ENCODE assay signal across 11 cellular contexts in genomic region chr12:49647827-49648721, GRCh38. TPM values are rescaled to one million over a fixed set of nuclear protein-coding genes. Genes with fewer than 3 reads are reported as not detected.
DNase-seq lines count a peak whose midpoint lies in the region; ATAC-seq and TF ChIP-seq lines count a peak whose summit lies in the region.
"Had no signal": no experiment of that assay in that cellular context is flagged by ENCODE, and none has a peak within 500 bp of the region (broad histone marks: within the 10 kb centered on the region; RNA-seq: fewer than 3 reads in every experiment).

No MANE protein-coding gene starts in this region.

- DNase-seq in activated naive CD4-positive, alpha-beta T cell treated with anti-CD3 and anti-CD28 coated beads, Interleukin-2, amount 10 ng/mL, durations not matched to agents 7 days and 5 days, result no peak
- no peak for DNase-seq in activated naive CD4-positive, alpha-beta T cell treated with anti-CD3 and anti-CD28 coated beads, Interleukin-2, amount 50 U/mL, for 16 hours
- DNase-seq in activated naive CD8-positive, alpha-beta T cell treated with anti-CD3 and anti-CD28 coated beads, Interleukin-2, amount 10 ng/mL, durations not matched to agents 7 days and 5 days, result no peak
- DNase-seq in thyroid gland, result no peak
- DNase-seq in HPDE6-E6E7 (ENCODE audit: extremely low spot score), result no peak
- DNase-seq in SW 1271 (lab: John Stamatoyannopoulos, UW), result no peak
- DNase-seq: activated T-cell treated with anti-CD3 and anti-CD28 coated beads, Interleukin-2, amount 50 U/mL, for 4 hours; NCI-H146 had no signal

- CTCF ChIA-PET in activated naive CD4-positive, alpha-beta T cell treated with anti-CD3 and anti-CD28 coated beads, Interleukin-2, amount 10 ng/mL, durations not matched to agents 7 days and 5 days (lab: Charles Lee), result interaction anchor here (0.6 to 17.4 kb wide), 7 partner anchors 11 to 191 kb away, joined by 3 to 370 read pairs (median 3); partner anchors contain the start of genes FMNL3 and TMBIM6

- H3K27me3 Mint-ChIP-seq in activated naive CD4-positive, alpha-beta T cell treated with anti-CD3 and anti-CD28 coated beads, Interleukin-2, amount 10 ng/mL, durations not matched to agents 7 days and 5 days, result no peaks in the 10 kb centered on the region
- no peaks in the 10 kb centered on the region for H3K27me3 Mint-ChIP-seq in activated naive CD8-positive, alpha-beta T cell treated with anti-CD3 and anti-CD28 coated beads, Interleukin-2, amount 10 ng/mL, durations not matched to agents 7 days and 5 days

- peak; percentile 19 for ATAC-seq in activated naive CD8-positive, alpha-beta T cell treated with anti-CD3 and anti-CD28 coated beads, Interleukin-2, amount 10 ng/mL, durations not matched to agents 7 days and 5 days (ENCODE audit: low read depth)
- ATAC-seq in GM21717 (IDR thresholded peaks at IDR 0.05; ENCODE audit: unreplicated experiment), result no peak
- ATAC-seq: activated T-cell treated with anti-CD3 and anti-CD28 coated beads, Interleukin-2, amount 50 U/mL, for 4 hours had no signal

- H3K27ac Mint-ChIP-seq in activated naive CD4-positive, alpha-beta T cell treated with anti-CD3 and anti-CD28 coated beads, Interleukin-2, amount 10 ng/mL, durations not matched to agents 7 days and 5 days, result peak overlapping the region; percentile 71
- H3K27ac Mint-ChIP-seq in activated naive CD8-positive, alpha-beta T cell treated with anti-CD3 and anti-CD28 coated beads, Interleukin-2, amount 10 ng/mL, durations not matched to agents 7 days and 5 days, result peak overlapping the region; percentile 58

- no peaks in the 10 kb centered on the region for H3K27me3 ChIP-seq in thyroid gland

- peaks cover 6% of the 10 kb centered on the region for H3K4me1 ChIP-seq in mesodermal cell (ENCODE audit: control insufficient read depth, insufficient read depth, low read length, poor library complexity, severe bottlenecking)
- H3K4me1 ChIP-seq in thyroid gland, result peaks cover 25 to 47% of the 10 kb centered on the region in 2 donors

- TF ChIP-seq CTCF in thyroid gland (IDR thresholded peaks at IDR 0.05), result no peak

- H3K27ac ChIP-seq in mesodermal cell (ENCODE audit: low read depth, low read length, severe bottlenecking) (peak overlapping the region; percentile 57), thyroid gland (peak overlapping the region in 2 of 3 donors; percentile 40 to 44)

- intact Hi-C loops in thyroid gland (cut with DNase I), result loop anchor here (10.0 kb wide), 1 partner anchor 177 kb away; the partner anchor contains the start of gene NCKAP5L

- H3K4me3 Mint-ChIP-seq in activated naive CD4-positive, alpha-beta T cell treated with anti-CD3 and anti-CD28 coated beads, Interleukin-2, amount 10 ng/mL, durations not matched to agents 7 days and 5 days, result no peak overlapping the region
- H3K4me3 Mint-ChIP-seq in activated naive CD8-positive, alpha-beta T cell treated with anti-CD3 and anti-CD28 coated beads, Interleukin-2, amount 10 ng/mL, durations not matched to agents 7 days and 5 days, result no peak overlapping the region
- H3K4me3 Mint-ChIP-seq: activated T-cell treated with anti-CD3 and anti-CD28 coated beads, Interleukin-2, amount 50 U/mL, for 4 hours had no signal

- no peak overlapping the region for H3K4me3 ChIP-seq in mesodermal cell (ENCODE audit: extremely low read depth, insufficient read depth, low read length, poor library complexity, severe bottlenecking)
- no peak overlapping the region for H3K4me3 ChIP-seq in thyroid gland (replicated peaks in 1 of 3)

- 91 to 98% methylated on average over 13 to 15 of the region's 15 CpGs for WGBS in mesodermal cell (ENCODE audit: insufficient coverage in 2 of 2), 2 experiments
- WGBS in thyroid gland, 2 donors, result 81 to 84% methylated on average over 12 to 15 of the region's 15 CpGs

- H3K36me3 ChIP-seq in mesodermal cell (ENCODE audit: control insufficient read depth, insufficient read depth, low read length) (peaks cover 97% of the 10 kb centered on the region), thyroid gland (peaks cover 12 to 41% of the 10 kb centered on the region in 2 donors)

- POLR2A ChIA-PET in activated naive CD8-positive, alpha-beta T cell treated with anti-CD3 and anti-CD28 coated beads, Interleukin-2, amount 10 ng/mL, durations not matched to agents 7 days and 5 days (lab: Charles Lee), result interaction anchor here (0.8 to 2.9 kb wide), 7 partner anchors 15 to 518 kb away, joined by 3 to 15 read pairs (median 9); partner anchors contain the start of genes FMNL3 and TMBIM6

- no peaks in the 10 kb centered on the region for H3K9me3 Mint-ChIP-seq in activated naive CD4-positive, alpha-beta T cell treated with anti-CD3 and anti-CD28 coated beads, Interleukin-2, amount 10 ng/mL, durations not matched to agents 7 days and 5 days
- H3K9me3 Mint-ChIP-seq in activated naive CD8-positive, alpha-beta T cell treated with anti-CD3 and anti-CD28 coated beads, Interleukin-2, amount 10 ng/mL, durations not matched to agents 7 days and 5 days, result no peaks in the 10 kb centered on the region
- H3K9me3 Mint-ChIP-seq: activated T-cell treated with anti-CD3 and anti-CD28 coated beads, Interleukin-2, amount 50 U/mL, for 4 hours had no signal

- peaks cover 47% of the 10 kb centered on the region for H3K4me1 Mint-ChIP-seq in activated naive CD4-positive, alpha-beta T cell treated with anti-CD3 and anti-CD28 coated beads, Interleukin-2, amount 10 ng/mL, durations not matched to agents 7 days and 5 days
- H3K4me1 Mint-ChIP-seq in activated naive CD8-positive, alpha-beta T cell treated with anti-CD3 and anti-CD28 coated beads, Interleukin-2, amount 10 ng/mL, durations not matched to agents 7 days and 5 days, result peaks cover 29% of the 10 kb centered on the region

- H3K9me3 ChIP-seq in mesodermal cell (ENCODE audit: control insufficient read depth, low read length) (no peaks in the 10 kb centered on the region), thyroid gland (no peaks in the 10 kb centered on the region)

- TF ChIP-seq POLR2A in thyroid gland (IDR thresholded peaks at IDR 0.05), result no peak

- peaks cover 49% of the 10 kb centered on the region for H3K36me3 Mint-ChIP-seq in activated naive CD4-positive, alpha-beta T cell treated with anti-CD3 and anti-CD28 coated beads, Interleukin-2, amount 10 ng/mL, durations not matched to agents 7 days and 5 days
- H3K36me3 Mint-ChIP-seq in activated naive CD8-positive, alpha-beta T cell treated with anti-CD3 and anti-CD28 coated beads, Interleukin-2, amount 10 ng/mL, durations not matched to agents 7 days and 5 days, result peaks cover 27% of the 10 kb centered on the region

RNA-seq across cellular contexts. Expression of gene PRPF40B, which starts 24.7 kb away (rescaled TPM):
- 10 to 100 TPM; 16.5 to 18.0 TPM for total RNA-seq in activated naive CD8-positive, alpha-beta T cell treated with anti-CD3 and anti-CD28 coated beads, Interleukin-2, amount 10 ng/mL, durations not matched to agents 7 days and 5 days
- 14.7 TPM for polyA plus RNA-seq in mesodermal cell (2013, experiment 1 of 2)
- polyA plus RNA-seq in mesodermal cell (2013, experiment 2 of 2), result 13.0 TPM
- 10 to 100 TPM; 29.5 to 39.7 (median 34.4) TPM for total RNA-seq in thyroid gland

RNA-seq across cellular contexts. Expression of gene FAM186B, which starts 42.6 kb away (rescaled TPM):
- total RNA-seq in activated naive CD8-positive, alpha-beta T cell treated with anti-CD3 and anti-CD28 coated beads, Interleukin-2, amount 10 ng/mL, durations not matched to agents 7 days and 5 days, result under 1 TPM; 0.11 to 0.20 TPM
- polyA plus RNA-seq in mesodermal cell (2013, experiment 1 of 2), result 0.18 TPM
- polyA plus RNA-seq in mesodermal cell (2013, experiment 2 of 2), result 0.20 TPM
- total RNA-seq in thyroid gland, result 1 to 10 TPM; 1.1 to 2.1 (median 1.4) TPM
- polyA plus RNA-seq: neural cell had no signal

RNA-seq across cellular contexts. Expression of gene FMNL3, which starts 59.1 kb away (rescaled TPM):
- total RNA-seq in activated naive CD8-positive, alpha-beta T cell treated with anti-CD3 and anti-CD28 coated beads, Interleukin-2, amount 10 ng/mL, durations not matched to agents 7 days and 5 days, result 10 to 100 TPM; 43.5 to 43.8 TPM
- polyA plus RNA-seq in mesodermal cell (2013, experiment 1 of 2), result 45.1 TPM
- 35.3 TPM for polyA plus RNA-seq in mesodermal cell (2013, experiment 2 of 2)
- 10 to 100 TPM; 30.9 to 41.8 (median 35.1) TPM for total RNA-seq in thyroid gland
